ENCODE assay signal across 1 cellular context in genomic region chr2:86358982-86359381, GRCh38.
A peak's percentile ranks its signal among the peaks of the same experiment; 100 is the strongest.
TF ChIP-seq lines count a peak whose summit lies in the region.

No MANE protein-coding gene starts in this region.

TF ChIP-seq in GM12878, 131 proteins besides CTCF, POLR2A, EP300 and RAD21 (continued from another document):
- peak; percentile 90 for TF ChIP-seq ZBTB40 (IDR thresholded peaks at IDR 0.05; ENCODE audit: borderline replicate concordance)
- no peak for TF ChIP-seq SIN3A (IDR thresholded peaks at IDR 0.05; ENCODE audit: low read depth, low read length)
- TF ChIP-seq RAD51 (IDR thresholded peaks at IDR 0.05), result no peak
- TF ChIP-seq, protein P1, sequence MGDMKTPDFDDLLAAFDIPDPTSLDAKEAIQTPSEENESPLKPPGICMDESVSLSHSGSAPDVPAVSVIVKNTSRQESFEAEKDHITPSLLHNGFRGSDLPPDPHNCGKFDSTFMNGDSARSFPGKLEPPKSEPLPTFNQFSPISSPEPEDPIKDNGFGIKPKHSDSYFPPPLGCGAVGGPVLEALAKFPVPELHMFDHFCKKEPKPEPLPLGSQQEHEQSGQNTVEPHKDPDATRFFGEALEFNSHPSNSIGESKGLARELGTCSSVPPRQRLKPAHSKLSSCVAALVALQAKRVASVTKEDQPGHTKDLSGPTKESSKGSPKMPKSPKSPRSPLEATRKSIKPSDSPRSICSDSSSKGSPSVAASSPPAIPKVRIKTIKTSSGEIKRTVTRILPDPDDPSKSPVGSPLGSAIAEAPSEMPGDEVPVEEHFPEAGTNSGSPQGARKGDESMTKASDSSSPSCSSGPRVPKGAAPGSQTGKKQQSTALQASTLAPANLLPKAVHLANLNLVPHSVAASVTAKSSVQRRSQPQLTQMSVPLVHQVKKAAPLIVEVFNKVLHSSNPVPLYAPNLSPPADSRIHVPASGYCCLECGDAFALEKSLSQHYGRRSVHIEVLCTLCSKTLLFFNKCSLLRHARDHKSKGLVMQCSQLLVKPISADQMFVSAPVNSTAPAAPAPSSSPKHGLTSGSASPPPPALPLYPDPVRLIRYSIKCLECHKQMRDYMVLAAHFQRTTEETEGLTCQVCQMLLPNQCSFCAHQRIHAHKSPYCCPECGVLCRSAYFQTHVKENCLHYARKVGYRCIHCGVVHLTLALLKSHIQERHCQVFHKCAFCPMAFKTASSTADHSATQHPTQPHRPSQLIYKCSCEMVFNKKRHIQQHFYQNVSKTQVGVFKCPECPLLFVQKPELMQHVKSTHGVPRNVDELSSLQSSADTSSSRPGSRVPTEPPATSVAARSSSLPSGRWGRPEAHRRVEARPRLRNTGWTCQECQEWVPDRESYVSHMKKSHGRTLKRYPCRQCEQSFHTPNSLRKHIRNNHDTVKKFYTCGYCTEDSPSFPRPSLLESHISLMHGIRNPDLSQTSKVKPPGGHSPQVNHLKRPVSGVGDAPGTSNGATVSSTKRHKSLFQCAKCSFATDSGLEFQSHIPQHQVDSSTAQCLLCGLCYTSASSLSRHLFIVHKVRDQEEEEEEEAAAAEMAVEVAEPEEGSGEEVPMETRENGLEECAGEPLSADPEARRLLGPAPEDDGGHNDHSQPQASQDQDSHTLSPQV (IDR thresholded peaks at IDR 0.05), result no peak
- TF ChIP-seq, protein P2, sequence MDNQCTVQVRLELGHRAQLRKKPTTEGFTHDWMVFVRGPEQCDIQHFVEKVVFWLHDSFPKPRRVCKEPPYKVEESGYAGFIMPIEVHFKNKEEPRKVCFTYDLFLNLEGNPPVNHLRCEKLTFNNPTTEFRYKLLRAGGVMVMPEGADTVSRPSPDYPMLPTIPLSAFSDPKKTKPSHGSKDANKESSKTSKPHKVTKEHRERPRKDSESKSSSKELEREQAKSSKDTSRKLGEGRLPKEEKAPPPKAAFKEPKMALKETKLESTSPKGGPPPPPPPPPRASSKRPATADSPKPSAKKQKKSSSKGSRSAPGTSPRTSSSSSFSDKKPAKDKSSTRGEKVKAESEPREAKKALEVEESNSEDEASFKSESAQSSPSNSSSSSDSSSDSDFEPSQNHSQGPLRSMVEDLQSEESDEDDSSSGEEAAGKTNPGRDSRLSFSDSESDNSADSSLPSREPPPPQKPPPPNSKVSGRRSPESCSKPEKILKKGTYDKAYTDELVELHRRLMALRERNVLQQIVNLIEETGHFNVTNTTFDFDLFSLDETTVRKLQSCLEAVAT (IDR thresholded peaks at IDR 0.05), result peak; percentile 84
- no peak for TF ChIP-seq POU2F2 (IDR thresholded peaks at IDR 0.05; ENCODE audit: borderline replicate concordance, low read depth, low read length)
- TF ChIP-seq JUND (IDR thresholded peaks at IDR 0.05; ENCODE audit: low read depth, low read length), result no peak
- TF ChIP-seq NR2C2 (IDR thresholded peaks at IDR 0.05; ENCODE audit: borderline replicate concordance, control insufficient read depth, insufficient read length, low read depth), result no peak
- TF ChIP-seq LARP7 (IDR thresholded peaks at IDR 0.05), result no peak
- peak; percentile 86 for TF ChIP-seq CREB1 (IDR thresholded peaks at IDR 0.05; ENCODE audit: low read depth)
- TF ChIP-seq DPF2 (IDR thresholded peaks at IDR 0.05), result 0 out of 2 replicates have a peak, but pooled peaks have one; percentile 46
- no peak for TF ChIP-seq TBL1XR1 (IDR thresholded peaks at IDR 0.05; ENCODE audit: low read depth, low read length)
